Comparison of ENCODE assay signal across 7 cellular contexts in the genomic region with DNA sequence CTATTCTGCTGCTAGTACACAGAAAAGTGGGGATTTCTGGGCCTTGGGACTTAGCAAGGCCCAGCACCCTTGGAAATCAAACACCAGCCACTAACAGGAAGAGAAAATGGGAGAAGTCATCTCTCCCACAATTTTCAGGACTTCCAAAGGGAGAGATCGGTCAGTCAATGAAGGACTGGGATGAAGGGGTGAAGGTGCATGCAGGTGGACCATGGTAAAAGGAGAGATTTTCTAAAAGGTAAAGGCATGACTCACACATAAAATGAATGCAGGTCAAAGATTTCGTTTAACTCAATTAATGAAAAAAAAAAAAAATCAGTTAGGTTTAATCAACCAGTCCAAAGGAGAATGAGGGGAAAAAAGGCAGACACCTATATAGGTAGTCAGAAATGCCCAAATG.
"Had no signal": no experiment of that assay in that cellular context is flagged by ENCODE, and none has a peak within 500 bp of the region (broad histone marks: within the 10 kb centered on the region; RNA-seq: fewer than 3 reads in every experiment).

No MANE protein-coding gene starts in this region.

- ATAC-seq: HepG2 had no signal

- FAIRE-seq: HepG2, HTR-8/SVneo had no signal

- DNase-seq: IMR-90, KBM-7, KG1 had no signal

- H3K9ac ChIP-seq: KMS-11 had no signal

- H3K27ac ChIP-seq: HL-60, KMS-11 had no signal

- H3K4me2 ChIP-seq: KMS-11 had no signal
